In genomic region chr11:30553521-30554110, GRCh38 we compare ENCODE assay signal across 19 cellular contexts. TPM values are rescaled to one million over a fixed set of nuclear protein-coding genes. Genes with fewer than 3 reads are reported as not detected.
A peak's percentile ranks its signal among the peaks of the same experiment; 100 is the strongest.
DNase-seq lines count a peak whose midpoint lies in the region; ATAC-seq and TF ChIP-seq lines count a peak whose summit lies in the region.
"Had no signal": no experiment of that assay in that cellular context is flagged by ENCODE, and none has a peak within 500 bp of the region (broad histone marks: within the 10 kb centered on the region; RNA-seq: fewer than 3 reads in every experiment).

No MANE protein-coding gene starts in this region.

- H3K27me3 Mint-ChIP-seq in activated T-cell treated with anti-CD3 and anti-CD28 coated beads, Interleukin-2, amount 50 U/mL, for 24 hours: no peaks in the 10 kb centered on the region

- H3K9me3 Mint-ChIP-seq in activated T-cell treated with anti-CD3 and anti-CD28 coated beads, Interleukin-2, amount 50 U/mL, for 24 hours: no peaks in the 10 kb centered on the region
- H3K9me3 Mint-ChIP-seq: H9 had no signal

- no peaks in the 10 kb centered on the region for H4K20me1 ChIP-seq in osteoblast (ENCODE audit: insufficient read depth, low read length)
- H4K20me1 ChIP-seq: BLaER1 treated with 17β-estradiol and CSF1 and Interleukin-3, amounts not matched to agents 10 nM and 100 nM had no signal

- no peak for ATAC-seq in HG02678 (IDR thresholded peaks at IDR 0.05; ENCODE audit: unreplicated experiment)
- ATAC-seq: HepG2 had no signal

- no peak overlapping the region for H3K4me3 ChIP-seq in HEK293 (ENCODE audit: low read depth, low read length)
- H3K4me3 ChIP-seq in iPS-20b (ENCODE audit: low read length): peak overlapping the region; percentile 35; the same call in 1 of the 2 replicates
- H3K4me3 ChIP-seq in osteoblast (ENCODE audit: insufficient read depth, low read length): no peak overlapping the region
- H3K4me3 ChIP-seq: BLaER1 treated with 17β-estradiol and CSF1 and Interleukin-3, amounts not matched to agents 10 nM and 100 nM had no signal

- H3K4me1 ChIP-seq in HEK293 (ENCODE audit: control insufficient read depth, insufficient read depth, low read length) (0 out of 2 replicates have a peak, but pooled peaks cover 2% of the 10 kb centered on the region), iPS-20b (ENCODE audit: insufficient read depth, low read length) (peaks cover 44% of the 10 kb centered on the region), osteoblast (ENCODE audit: insufficient read depth, low read length) (no peaks in the 10 kb centered on the region)
- H3K4me1 ChIP-seq: BLaER1 treated with 17β-estradiol and CSF1 and Interleukin-3, amounts not matched to agents 10 nM and 100 nM had no signal

- CTCF ChIA-PET in HEK293 (lab: Yijun Ruan, JAX): interaction anchor here (0.6 kb wide), 2 partner anchors 58 to 164 kb away, joined by 3 to 4 read pairs; no protein-coding TSS in a partner anchor

- H3K27ac ChIP-seq in HEK293 (ENCODE audit: extremely low read depth, low read depth, low read length) (no peak overlapping the region), iPS-20b (ENCODE audit: low read length) (peak overlapping the region; percentile 37), osteoblast (ENCODE audit: low read depth, low read length) (no peak overlapping the region)
- H3K27ac ChIP-seq: BLaER1 treated with 17β-estradiol and CSF1 and Interleukin-3, amounts not matched to agents 10 nM and 100 nM; KMS-11 had no signal

- no peaks in the 10 kb centered on the region for H3K79me2 ChIP-seq in osteoblast (ENCODE audit: insufficient read depth, low read length)

- H3K36me3 ChIP-seq in HEK293 (ENCODE audit: control insufficient read depth in 2 of 2, insufficient read depth in 1 of 2, low read length in 2 of 2): no peaks in the 10 kb centered on the region
- no peaks in the 10 kb centered on the region for H3K36me3 ChIP-seq in iPS-20b (ENCODE audit: insufficient read depth, low read depth, low read length)
- no peaks in the 10 kb centered on the region for H3K36me3 ChIP-seq in osteoblast (ENCODE audit: insufficient read depth, low read length)

- no peak overlapping the region for H3K4me2 ChIP-seq in osteoblast (ENCODE audit: insufficient read depth, low read length)
- H3K4me2 ChIP-seq: BLaER1 treated with 17β-estradiol and CSF1 and Interleukin-3, amounts not matched to agents 10 nM and 100 nM; KMS-11 had no signal

- POLR2A ChIA-PET in HEK293 (lab: Yijun Ruan, JAX): no interaction called here

- H3K9ac ChIP-seq in iPS-20b (ENCODE audit: low read depth, low read length): peak overlapping the region; percentile 16; the same call in 1 of the 2 replicates
- H3K9ac ChIP-seq: BLaER1 treated with 17β-estradiol and CSF1 and Interleukin-3, amounts not matched to agents 10 nM and 100 nM; KMS-11 had no signal

- H3K36me3 Mint-ChIP-seq in activated T-cell treated with anti-CD3 and anti-CD28 coated beads, Interleukin-2, amount 50 U/mL, for 24 hours (ENCODE audit: low read depth): no peaks in the 10 kb centered on the region
- H3K36me3 Mint-ChIP-seq: CD8-positive, alpha-beta memory T cell had no signal

- H3K27me3 ChIP-seq in iPS-20b (ENCODE audit: insufficient read depth, low read length) (peaks cover 13% of the 10 kb centered on the region; the same call in 1 of the 2 replicates), osteoblast (ENCODE audit: insufficient read depth, low read length) (no peaks in the 10 kb centered on the region)
- H3K27me3 ChIP-seq: BLaER1 treated with 17β-estradiol and CSF1 and Interleukin-3, amounts not matched to agents 10 nM and 100 nM had no signal

- H2AFZ ChIP-seq in osteoblast (ENCODE audit: low read length): no peak overlapping the region

- TF ChIP-seq CTCF in HEK293 (tag by site-specific recombination; IDR thresholded peaks at IDR 0.05) (no peak), osteoblast (IDR thresholded peaks at IDR 0.05; ENCODE audit: extremely low read depth, low read depth, low read length) (no peak)

- peak; percentile 5 for DNase-seq in SW480 (ENCODE audit: low spot score)
- peak; percentile 8 for DNase-seq in osteoblast (ENCODE audit: insufficient read length, low spot score, missing footprints)
- DNase-seq in NCI-H1417 treated with DMSO at 0.1 percent for 48 hours (lab: John Stamatoyannopoulos, UW): no peak
- DNase-seq in activated T-cell treated with anti-CD3 and anti-CD28 coated beads, Interleukin-2, amount 50 U/mL, for 24 hours: no peak
- DNase-seq in KG1 (lab: John Stamatoyannopoulos, UW): no peak
- DNase-seq: CD8-positive, alpha-beta memory T cell; DMS79; H9; NCI-H1048; NCI-H146; NCI-H2227 treated with DMSO at 0.1 percent for 48 hours; SHP77 had no signal

- H3K4me3 Mint-ChIP-seq in activated T-cell treated with anti-CD3 and anti-CD28 coated beads, Interleukin-2, amount 50 U/mL, for 24 hours: no peak overlapping the region
- H3K4me3 Mint-ChIP-seq: CD8-positive, alpha-beta memory T cell had no signal

- H3K27ac Mint-ChIP-seq in activated T-cell treated with anti-CD3 and anti-CD28 coated beads, Interleukin-2, amount 50 U/mL, for 24 hours: no peak overlapping the region
- H3K27ac Mint-ChIP-seq: CD8-positive, alpha-beta memory T cell had no signal

- H3K9me3 ChIP-seq in HEK293 (ENCODE audit: control insufficient read depth, insufficient read depth, low read depth, low read length): no peaks in the 10 kb centered on the region
- no peaks in the 10 kb centered on the region for H3K9me3 ChIP-seq in iPS-20b (ENCODE audit: insufficient read depth, low read depth, low read length)
- H3K9me3 ChIP-seq in osteoblast (ENCODE audit: low read depth, low read length): no peaks in the 10 kb centered on the region
- H3K9me3 ChIP-seq: BLaER1 treated with 17β-estradiol and CSF1 and Interleukin-3, amounts not matched to agents 10 nM and 100 nM had no signal

- H3K4me1 Mint-ChIP-seq in activated T-cell treated with anti-CD3 and anti-CD28 coated beads, Interleukin-2, amount 50 U/mL, for 24 hours (ENCODE audit: low read depth): no peaks in the 10 kb centered on the region
- H3K4me1 Mint-ChIP-seq: CD8-positive, alpha-beta memory T cell had no signal

TF ChIP-seq in HEK293, 187 proteins besides CTCF, POLR2A, EP300 and RAD21:
- no peak for TF ChIP-seq ZNF423 (tag by site-specific recombination; IDR thresholded peaks at IDR 0.05)
- 0 out of 2 replicates have a peak, but pooled peaks have one; percentile 29 for TF ChIP-seq OSR2 (tag by site-specific recombination; IDR thresholded peaks at IDR 0.05)
- peak; percentile 83 for TF ChIP-seq PRDM6 (tag by site-specific recombination; IDR thresholded peaks at IDR 0.05)
- TF ChIP-seq SP7 (tag by site-specific recombination; IDR thresholded peaks at IDR 0.05): 0 out of 2 replicates have a peak, but pooled peaks have one; percentile 14
- 0 out of 2 replicates have a peak, but pooled peaks have one; percentile 67 for TF ChIP-seq MEIS1 (CRISPR knock-in tag; IDR thresholded peaks at IDR 0.05; ENCODE audit: borderline replicate concordance)
- TF ChIP-seq KLF8 (tag by site-specific recombination; IDR thresholded peaks at IDR 0.05): no peak
- TF ChIP-seq TRIM28 (IDR thresholded peaks at IDR 0.05; ENCODE audit: borderline replicate concordance, low read length): peak; percentile 69; the same call in 1 of the 2 replicates
- TF ChIP-seq WT1 (tag by site-specific recombination; IDR thresholded peaks at IDR 0.05): peak; percentile 47; the same call in 1 of the 2 replicates
- no peak for TF ChIP-seq ZSCAN16 (tag by site-specific recombination; IDR thresholded peaks at IDR 0.05)
- TF ChIP-seq ZNF433 (tag by site-specific recombination; IDR thresholded peaks at IDR 0.05; ENCODE audit: low read depth): no peak

RNA-seq across cellular contexts. Expression of gene MPPED2, which starts 32.5 kb away (rescaled TPM):
- 1.2 and 2.2 TPM in 2 replicates for total RNA-seq in osteoblast
- total RNA-seq: CD8-positive, alpha-beta memory T cell; HepG2; OCI-LY7 had no signal

Comparison
In these comparisons a context has a peak if more than half of its experiments do, and no peak if none do; other contexts are left out.
1. DNase-seq: peak in SW480 (single experiment) and osteoblast (single experiment); none in NCI-H1417 treated with DMSO at 0.1 percent for 48 hours (single experiment), activated T-cell treated with anti-CD3 and anti-CD28 coated beads, Interleukin-2, amount 50 U/mL, for 24 hours (single experiment) and KG1 (single experiment).